2 cellular contexts compared by ENCODE assay signal in genomic region chr5:34889394-34889793, GRCh38.
TF ChIP-seq lines count a peak whose summit lies in the region.

No MANE protein-coding gene starts in this region.

TF ChIP-seq in HepG2, 621 proteins besides CTCF, POLR2A, EP300 and RAD21 (continues in another document):
- no peak for TF ChIP-seq SRF (IDR thresholded peaks at IDR 0.05; ENCODE audit: low read depth, low read length)
- TF ChIP-seq PTBP1 (IDR thresholded peaks at IDR 0.05; ENCODE audit: low read depth, low read length, poor library complexity, severe bottlenecking): no peak
- TF ChIP-seq RAD51 (IDR thresholded peaks at IDR 0.05; ENCODE audit: borderline replicate concordance): no peak
- peak; percentile 54; the same call in 1 of the 2 replicates for TF ChIP-seq RXRB (CRISPR knock-in tag; IDR thresholded peaks at IDR 0.05; ENCODE audit: borderline replicate concordance)
- 0 out of 2 replicates have a peak, but pooled peaks have one; percentile 21 for TF ChIP-seq FOXK1 (CRISPR knock-in tag; IDR thresholded peaks at IDR 0.05; ENCODE audit: borderline replicate concordance, low read depth)
- peak; percentile 38; the same call in 1 of the 2 replicates for TF ChIP-seq THRA (CRISPR knock-in tag; IDR thresholded peaks at IDR 0.05; ENCODE audit: borderline replicate concordance)
- TF ChIP-seq HDAC2 (CRISPR knock-in tag; IDR thresholded peaks at IDR 0.05): peak; percentile 83
- peak; percentile 64; the same call in 1 of the 2 replicates for TF ChIP-seq ONECUT2 (CRISPR knock-in tag; IDR thresholded peaks at IDR 0.05)
- TF ChIP-seq ZNF383 (CRISPR knock-in tag; IDR thresholded peaks at IDR 0.05; ENCODE audit: borderline replicate concordance): no peak
- no peak for TF ChIP-seq DDIT3 (CRISPR knock-in tag; IDR thresholded peaks at IDR 0.05)
- TF ChIP-seq ZNF12 (CRISPR knock-in tag; IDR thresholded peaks at IDR 0.05): 0 out of 2 replicates have a peak, but pooled peaks have one; percentile 27
- no peak for TF ChIP-seq NBN (conservative IDR thresholded peaks at IDR 0.05)
- TF ChIP-seq REXO4 (CRISPR knock-in tag; IDR thresholded peaks at IDR 0.05; ENCODE audit: borderline replicate concordance): no peak
- peak; percentile 50; the same call in 1 of the 2 replicates for TF ChIP-seq HMG20A (CRISPR knock-in tag; IDR thresholded peaks at IDR 0.05; ENCODE audit: borderline replicate concordance)
- no peak for TF ChIP-seq RFX1 (IDR thresholded peaks at IDR 0.05)
- TF ChIP-seq TARDBP (CRISPR knock-in tag; IDR thresholded peaks at IDR 0.05): peak; percentile 52; the same call in 1 of the 2 replicates
- no peak for TF ChIP-seq ZBTB25 (CRISPR knock-in tag; IDR thresholded peaks at IDR 0.05)
- 0 out of 2 replicates have a peak, but pooled peaks have one; percentile 23 for TF ChIP-seq YEATS4 (CRISPR knock-in tag; IDR thresholded peaks at IDR 0.05; ENCODE audit: borderline replicate concordance)
- TF ChIP-seq MXD4 (CRISPR knock-in tag; IDR thresholded peaks at IDR 0.05): no peak
- peak; percentile 59 for TF ChIP-seq ZFP90 (CRISPR knock-in tag; IDR thresholded peaks at IDR 0.05; ENCODE audit: borderline replicate concordance)
- TF ChIP-seq SOX6 (IDR thresholded peaks at IDR 0.05): no peak
- TF ChIP-seq SOX6 (CRISPR knock-in tag; IDR thresholded peaks at IDR 0.05): peak; percentile 73
- TF ChIP-seq ZEB1 (IDR thresholded peaks at IDR 0.05; ENCODE audit: insufficient replicate concordance, low read depth): peak; percentile 81
- no peak for TF ChIP-seq MTA1 (CRISPR knock-in tag; IDR thresholded peaks at IDR 0.05; ENCODE audit: borderline replicate concordance)
- peak; percentile 39; the same call in 1 of the 2 replicates for TF ChIP-seq PHF21A (CRISPR knock-in tag; IDR thresholded peaks at IDR 0.05)
- TF ChIP-seq ELF3 (CRISPR knock-in tag; IDR thresholded peaks at IDR 0.05): peak; percentile 52
- no peak for TF ChIP-seq KLF15 (CRISPR knock-in tag; IDR thresholded peaks at IDR 0.05; ENCODE audit: borderline replicate concordance)
- peak; percentile 22; the same call in 1 of the 2 replicates for TF ChIP-seq ZFX (CRISPR knock-in tag; IDR thresholded peaks at IDR 0.05; ENCODE audit: low read depth)
- no peak for TF ChIP-seq ELF1 (CRISPR knock-in tag; IDR thresholded peaks at IDR 0.05)
- no peak for TF ChIP-seq ZNF275 (CRISPR knock-in tag; IDR thresholded peaks at IDR 0.05; ENCODE audit: borderline replicate concordance)
- TF ChIP-seq HNF4G (IDR thresholded peaks at IDR 0.05; ENCODE audit: borderline replicate concordance, low read depth, low read length): peak; percentile 58; the same call in 1 of the 2 replicates
- no peak; the same call in 1 of the 2 replicates for TF ChIP-seq HNF4G (CRISPR knock-in tag; IDR thresholded peaks at IDR 0.05; ENCODE audit: borderline replicate concordance, low read depth)
- TF ChIP-seq DRAP1 (CRISPR knock-in tag; IDR thresholded peaks at IDR 0.05): no peak
- TF ChIP-seq ERF (CRISPR knock-in tag; IDR thresholded peaks at IDR 0.05): 0 out of 2 replicates have a peak, but pooled peaks have one; percentile 30
- TF ChIP-seq CHCHD3 (CRISPR knock-in tag; IDR thresholded peaks at IDR 0.05): no peak
- peak; percentile 90 for TF ChIP-seq SALL1 (CRISPR knock-in tag; IDR thresholded peaks at IDR 0.05)
- TF ChIP-seq MXD3 (CRISPR knock-in tag; IDR thresholded peaks at IDR 0.05): no peak

TF ChIP-seq in HEK293, 187 proteins besides CTCF, POLR2A, EP300 and RAD21:
- TF ChIP-seq ATF2 (tag by site-specific recombination; IDR thresholded peaks at IDR 0.05; ENCODE audit: low read depth): no peak
- TF ChIP-seq ZBTB21 (tag by site-specific recombination; IDR thresholded peaks at IDR 0.05): no peak
- TF ChIP-seq ZFP69B (tag by site-specific recombination; IDR thresholded peaks at IDR 0.05): 0 out of 2 replicates have a peak, but pooled peaks have one; percentile 25
- no peak for TF ChIP-seq ZNF701 (tag by site-specific recombination; IDR thresholded peaks at IDR 0.05)
- peak; percentile 28; the same call in 1 of the 2 replicates for TF ChIP-seq ZNF692 (tag by site-specific recombination; IDR thresholded peaks at IDR 0.05)
